Comparison of ENCODE assay signal across 16 cellular contexts in genomic region chr4:6538586-6538985, GRCh38.
DNase-seq lines count a peak whose midpoint lies in the region.
"Had no signal": no experiment of that assay in that cellular context is flagged by ENCODE, and none has a peak within 500 bp of the region (broad histone marks: within the 10 kb centered on the region; RNA-seq: fewer than 3 reads in every experiment).

No MANE protein-coding gene starts in this region.

- DNase-seq in NCI-H2029 (lab: John Stamatoyannopoulos, UW) (peak; percentile 12), NCI-H2029 treated with DMSO at 0.1 percent for 48 hours (lab: John Stamatoyannopoulos, UW) (no peak), NCI-H1105 treated with DMSO at 0.1 percent for 48 hours (lab: John Stamatoyannopoulos, UW) (peak; percentile 56), NCI-H774 (lab: John Stamatoyannopoulos, UW) (peak; percentile 27), left kidney (ENCODE audit: low read depth, low spot score) (peak; percentile 69), islet precursor cell (no peak), 8988T (no peak)
- DNase-seq in activated CD4-positive, CD25-positive, alpha-beta regulatory T cell (lab: John Stamatoyannopoulos, UW): no peak
- DNase-seq: activated CD4-positive, alpha-beta T cell treated with anti-CD3 and anti-CD28 coated beads, Interleukin-2, amount 50 U/mL, for 1 hour; activated naive CD4-positive, alpha-beta T cell treated with Interleukin-2 at 50 U/mL for 16 hours; effector memory CD8-positive, alpha-beta T cell; heart right ventricle; NCI-H446 treated with DMSO at 0.1 percent for 48 hours; OCI-M1; ovary; T-cell had no signal

Comparison
In these comparisons a context has a peak if more than half of its experiments do, and no peak if none do; other contexts are left out.
1. DNase-seq: peak in NCI-H2029 (single experiment), NCI-H1105 treated with DMSO at 0.1 percent for 48 hours (single experiment), NCI-H774 (single experiment) and left kidney (single experiment); none in NCI-H2029 treated with DMSO at 0.1 percent for 48 hours (single experiment), activated CD4-positive, CD25-positive, alpha-beta regulatory T cell (0 of 4), islet precursor cell (single experiment) and 8988T (single experiment).